Comparison of ENCODE assay signal across 8 cellular contexts in the genomic region with DNA sequence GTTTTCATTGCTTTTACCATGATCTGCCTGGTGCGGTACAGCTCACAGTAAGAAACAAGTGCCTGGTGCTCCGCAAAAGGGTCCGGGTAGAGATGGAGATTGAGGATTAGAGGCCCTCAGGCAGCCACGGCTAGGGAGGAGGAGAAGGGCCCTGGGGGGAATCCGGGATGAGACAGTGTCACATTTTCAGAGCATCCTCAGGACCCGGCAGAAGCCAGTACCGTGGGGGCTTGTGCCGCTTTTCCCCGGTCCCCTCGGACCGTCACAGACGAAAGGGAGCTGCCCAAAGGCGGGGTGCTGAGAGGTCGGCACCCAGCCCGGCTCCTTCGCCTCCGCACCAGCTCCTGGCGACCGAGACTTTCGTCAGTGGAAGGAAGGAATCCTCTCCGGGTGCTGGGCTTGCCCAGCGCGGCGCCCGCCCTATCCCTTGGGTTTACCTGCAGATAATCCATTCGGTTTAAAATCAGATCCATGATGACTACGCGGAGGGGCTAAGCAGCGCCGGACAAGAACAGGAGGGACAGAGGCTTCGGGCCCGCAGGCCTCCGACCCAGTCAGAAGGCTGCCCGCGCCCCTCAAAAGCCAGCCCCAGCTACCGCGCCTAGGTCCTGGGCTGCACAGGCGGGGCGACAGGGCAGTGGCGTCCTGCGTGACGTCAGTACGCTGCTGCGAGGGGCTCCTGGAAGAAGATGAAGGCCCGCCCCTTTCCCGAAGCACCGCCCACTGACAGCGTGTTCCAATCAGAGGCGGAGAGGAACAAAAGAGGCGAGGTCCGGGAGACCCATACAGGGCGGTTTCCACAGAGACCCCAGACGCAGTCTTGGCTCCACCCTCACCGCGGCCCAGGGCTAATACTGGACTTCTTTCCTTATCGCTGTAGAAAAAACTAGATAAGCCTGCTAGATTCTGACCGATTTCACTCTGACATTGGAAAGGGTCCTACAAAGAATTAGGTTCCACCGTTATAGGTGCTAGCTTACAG. TPM values are rescaled to one million over a fixed set of nuclear protein-coding genes. Genes with fewer than 3 reads are reported as not detected.
DNase-seq lines count a peak whose midpoint lies in the region; ATAC-seq and TF ChIP-seq lines count a peak whose summit lies in the region.

A gene with protein sequence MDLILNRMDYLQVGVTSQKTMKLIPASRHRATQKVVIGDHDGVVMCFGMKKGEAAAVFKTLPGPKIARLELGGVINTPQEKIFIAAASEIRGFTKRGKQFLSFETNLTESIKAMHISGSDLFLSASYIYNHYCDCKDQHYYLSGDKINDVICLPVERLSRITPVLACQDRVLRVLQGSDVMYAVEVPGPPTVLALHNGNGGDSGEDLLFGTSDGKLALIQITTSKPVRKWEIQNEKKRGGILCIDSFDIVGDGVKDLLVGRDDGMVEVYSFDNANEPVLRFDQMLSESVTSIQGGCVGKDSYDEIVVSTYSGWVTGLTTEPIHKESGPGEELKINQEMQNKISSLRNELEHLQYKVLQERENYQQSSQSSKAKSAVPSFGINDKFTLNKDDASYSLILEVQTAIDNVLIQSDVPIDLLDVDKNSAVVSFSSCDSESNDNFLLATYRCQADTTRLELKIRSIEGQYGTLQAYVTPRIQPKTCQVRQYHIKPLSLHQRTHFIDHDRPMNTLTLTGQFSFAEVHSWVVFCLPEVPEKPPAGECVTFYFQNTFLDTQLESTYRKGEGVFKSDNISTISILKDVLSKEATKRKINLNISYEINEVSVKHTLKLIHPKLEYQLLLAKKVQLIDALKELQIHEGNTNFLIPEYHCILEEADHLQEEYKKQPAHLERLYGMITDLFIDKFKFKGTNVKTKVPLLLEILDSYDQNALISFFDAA (minus strand): TSS at position 634 of the 982 bp plus-strand sequence. CDS start 161 bp downstream, at position 473.

- H3K27ac Mint-ChIP-seq in activated naive CD8-positive, alpha-beta T cell treated with anti-CD3 and anti-CD28 coated beads, Interleukin-2, amount 50 U/mL, for 24 hours = peak within 1 kb of the TSS; percentile 84

- peak within 1 kb of the TSS; percentile 94 for H3K4me3 Mint-ChIP-seq in activated naive CD8-positive, alpha-beta T cell treated with anti-CD3 and anti-CD28 coated beads, Interleukin-2, amount 50 U/mL, for 24 hours

- H3K4me1 ChIP-seq in ovary (ENCODE audit: insufficient read depth) (no peaks in the 10 kb centered on the region), thyroid gland (peaks cover 0 to 9% of the 10 kb centered on the region in 2 donors)

- TF ChIP-seq EP300 in ovary (IDR thresholded peaks at IDR 0.05) = no peak

- H3K27me3 ChIP-seq in ovary = no peaks in the 10 kb centered on the region
- H3K27me3 ChIP-seq in thyroid gland = no peaks in the 10 kb centered on the region

- TF ChIP-seq POLR2A in ovary (IDR thresholded peaks at IDR 0.05) (peak; percentile 91), thyroid gland (IDR thresholded peaks at IDR 0.05) (peak in 1 of 2 donors; percentile 93)

- no peaks in the 10 kb centered on the region for H3K9me3 Mint-ChIP-seq in activated naive CD8-positive, alpha-beta T cell treated with anti-CD3 and anti-CD28 coated beads, Interleukin-2, amount 50 U/mL, for 24 hours

- H3K36me3 ChIP-seq in ovary = no peaks in the 10 kb centered on the region
- peaks cover 0 to 2% of the 10 kb centered on the region in 2 donors for H3K36me3 ChIP-seq in thyroid gland

- peak within 1 kb of the TSS; percentile 83 for H3K4me3 ChIP-seq in GM12864 (ENCODE audit: low read depth, low read length)
- H3K4me3 ChIP-seq in ovary = peak within 1 kb of the TSS; percentile 90
- peak within 1 kb of the TSS; percentile 32 to 68 (median 66) for H3K4me3 ChIP-seq in thyroid gland (replicated peaks in 1 of 3)

- ATAC-seq in HG02759 (IDR thresholded peaks at IDR 0.05; ENCODE audit: unreplicated experiment) = peak; percentile 99
- peak; percentile 98 for ATAC-seq in activated naive CD8-positive, alpha-beta T cell treated with anti-CD3 and anti-CD28 coated beads, Interleukin-2, amount 50 U/mL, for 24 hours
- ATAC-seq in Right ventricle myocardium inferior = peak; percentile 100

- H3K4me1 Mint-ChIP-seq in activated naive CD8-positive, alpha-beta T cell treated with anti-CD3 and anti-CD28 coated beads, Interleukin-2, amount 50 U/mL, for 24 hours = peaks cover 18% of the 10 kb centered on the region

- peaks cover 26% of the 10 kb centered on the region for H3K27me3 Mint-ChIP-seq in activated naive CD8-positive, alpha-beta T cell treated with anti-CD3 and anti-CD28 coated beads, Interleukin-2, amount 50 U/mL, for 24 hours

- H3K27ac ChIP-seq in ovary (peak within 1 kb of the TSS; percentile 85 to 91), thyroid gland (peak within 1 kb of the TSS; percentile 83 to 93 (median 91))

- H3K36me3 Mint-ChIP-seq in activated naive CD8-positive, alpha-beta T cell treated with anti-CD3 and anti-CD28 coated beads, Interleukin-2, amount 50 U/mL, for 24 hours (ENCODE audit: low read depth) = peaks cover 18% of the 10 kb centered on the region

- 0 to 1% (median 1%) methylated on average over 46 to 58 of the region's 58 CpGs for WGBS in ovary, 3 donors
- WGBS in thyroid gland, 2 donors = 0 to 1% methylated on average over 29 to 40 of the region's 58 CpGs

- H3K9me3 ChIP-seq in ovary (no peaks in the 10 kb centered on the region), thyroid gland (no peaks in the 10 kb centered on the region)

- DNase-seq in GM12864 (ENCODE audit: low read depth) = peak; percentile 91
- DNase-seq in NCI-H1417 treated with DMSO at 0.1 percent for 48 hours (lab: John Stamatoyannopoulos, UW) = peak; percentile 92
- DNase-seq in SW480 (ENCODE audit: low spot score) = peak; percentile 91
- peak; percentile 98 for DNase-seq in activated naive CD8-positive, alpha-beta T cell treated with anti-CD3 and anti-CD28 coated beads, Interleukin-2, amount 50 U/mL, for 24 hours
- DNase-seq in Right ventricle myocardium inferior (ENCODE audit: missing footprints) = peak; percentile 99
- DNase-seq in ovary = peak; percentile 98 to 99 (median 99)
- peak; percentile 99 for DNase-seq in thyroid gland

- intact Hi-C loops in Right ventricle myocardium inferior (cut with DNase I) (no loop called here), ovary (cut with DNase I) (loop anchor here in 1 of 4 donors (5.0 kb wide), 1 partner anchor 173 kb away; the partner anchor contains the start of gene ANXA5), thyroid gland (cut with DNase I) (no loop called here)

- TF ChIP-seq CTCF in GM12864 (IDR thresholded peaks at IDR 0.05; ENCODE audit: low read depth, low read length, missing control alignments) (no peak), ovary (IDR thresholded peaks at IDR 0.05) (no peak), thyroid gland (IDR thresholded peaks at IDR 0.05) (no peak)

RNA-seq across cellular contexts. Expression of the gene that starts here (rescaled TPM):
- total RNA-seq in Right ventricle myocardium inferior (5.4 TPM), ovary (10 to 100 TPM; 13.5 to 21.2 (median 19.4) TPM), thyroid gland (10 to 100 TPM; 15.0 to 34.1 (median 24.5) TPM)
- polyA plus RNA-seq in ovary = 10 to 100 TPM in 1 of 2 donors, 1 to 10 TPM in 1; 9.6 to 12.3 TPM

Comparison
In these comparisons a context has a peak if more than half of its experiments do, and no peak if none do; other contexts are left out.
1. Peak in every context shown above with its lines: DNase-seq, ATAC-seq, H3K4me3 ChIP-seq and H3K27ac ChIP-seq.